Comparison of ENCODE assay signal across 17 cellular contexts in the genomic region with DNA sequence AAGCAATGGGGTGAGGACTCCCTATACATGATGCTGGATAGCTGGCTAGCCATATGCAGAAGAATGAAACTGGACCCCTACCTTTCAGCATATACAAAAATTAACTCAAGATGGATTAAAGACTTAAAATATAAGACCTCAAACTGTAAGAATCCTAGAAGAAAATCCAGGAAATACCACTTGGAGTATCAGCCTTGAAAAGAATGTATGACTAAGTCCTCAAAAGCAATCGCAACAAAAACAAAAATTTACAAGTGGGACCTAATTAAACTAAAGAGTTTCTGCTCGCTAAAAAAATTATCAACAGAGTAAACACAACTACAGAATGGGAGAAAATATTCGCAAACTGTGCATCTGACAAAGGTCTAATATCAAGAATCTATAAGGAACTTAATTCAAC.
DNase-seq lines count a peak whose midpoint lies in the region; ATAC-seq and TF ChIP-seq lines count a peak whose summit lies in the region.
"Had no signal": no experiment of that assay in that cellular context is flagged by ENCODE, and none has a peak within 500 bp of the region (broad histone marks: within the 10 kb centered on the region; RNA-seq: fewer than 3 reads in every experiment).

No MANE protein-coding gene starts in this region.

- no peak overlapping the region for H2BK120ac ChIP-seq in mesenchymal stem cell (ENCODE audit: low read depth, low read length)

- no peak overlapping the region for H4K8ac ChIP-seq in mesenchymal stem cell (ENCODE audit: low read length)

- no peak overlapping the region for H2AFZ ChIP-seq in mesenchymal stem cell (ENCODE audit: low read depth, low read length)

- no peak overlapping the region for H3K18ac ChIP-seq in mesenchymal stem cell (ENCODE audit: low read depth in 1 of 2, low read length in 2 of 2)

- H2BK12ac ChIP-seq in mesenchymal stem cell (ENCODE audit: low read length in 2 of 2), result no peak overlapping the region

- peaks cover 4% of the 10 kb centered on the region for H3K9me3 ChIP-seq in mesenchymal stem cell (ENCODE audit: control insufficient read depth, low read length)
- no peaks in the 10 kb centered on the region for H3K9me3 ChIP-seq in CD4-positive, alpha-beta T cell (ENCODE audit: control insufficient read depth, low read length)
- H3K9me3 ChIP-seq: Peyer's patch, SJSA1 had no signal

- no peak overlapping the region for H2BK5ac ChIP-seq in mesenchymal stem cell (ENCODE audit: low read depth, low read length, poor library complexity, severe bottlenecking)

- H3K27ac Mint-ChIP-seq in CD4-positive, alpha-beta T cell, result no peak overlapping the region

- no peak overlapping the region for H3K27ac ChIP-seq in mesenchymal stem cell (ENCODE audit: low read length, poor library complexity, severe bottlenecking)
- H3K27ac ChIP-seq in CD4-positive, alpha-beta T cell (ENCODE audit: low read depth, low read length), result no peak overlapping the region
- H3K27ac ChIP-seq: Peyer's patch, SJSA1 had no signal

- peaks cover 1% of the 10 kb centered on the region for H3K79me1 ChIP-seq in mesenchymal stem cell (replicated peaks; ENCODE audit: low read length, poor library complexity, severe bottlenecking)

- POLR2A ChIA-PET in CD4-positive, alpha-beta T cell (lab: Charles Lee), result no interaction called here

- H3K27me3 ChIP-seq in mesenchymal stem cell (ENCODE audit: control insufficient read depth in 1 of 2, insufficient read depth in 1 of 2, low read length in 2 of 2), result no peaks in the 10 kb centered on the region
- H3K27me3 ChIP-seq in CD4-positive, alpha-beta T cell (ENCODE audit: control insufficient read depth, insufficient read depth, low read length), result no peaks in the 10 kb centered on the region
- H3K27me3 ChIP-seq: Peyer's patch, SJSA1 had no signal

- no peaks in the 10 kb centered on the region for H3K4me1 ChIP-seq in mesenchymal stem cell (ENCODE audit: control insufficient read depth, insufficient read depth, low read depth, low read length)
- H3K4me1 ChIP-seq: Peyer's patch, SJSA1 had no signal

- CTCF ChIA-PET in CD4-positive, alpha-beta T cell (lab: Charles Lee), result no interaction called here

- no peak overlapping the region for H3K9ac ChIP-seq in mesenchymal stem cell (ENCODE audit: low read length)

- H3K4me1 Mint-ChIP-seq in CD4-positive, alpha-beta T cell (ENCODE audit: low read depth), result no peaks in the 10 kb centered on the region
- H3K4me1 Mint-ChIP-seq: CD14-positive monocyte had no signal

- peak; percentile 60 for DNase-seq in EH (ENCODE audit: low read depth)
- DNase-seq in M059J (ENCODE audit: low read depth), result peak; percentile 50
- DNase-seq in dermis blood vessel endothelial cell, result peak; percentile 3
- peak; percentile 12 for DNase-seq in mesenchymal stem cell
- no peak for DNase-seq in D341Med (ENCODE audit: low spot score)
- no peak for DNase-seq in left ventricle myocardium superior
- no peak for DNase-seq in CD4-positive, alpha-beta T cell
- DNase-seq: NCI-H1105 treated with DMSO at 0.1 percent for 48 hours; NCI-H1694 treated with DMSO at 0.1 percent for 48 hours; NCI-H2107; NCI-H510A; NCI-H748 treated with DMSO at 0.1 percent for 48 hours; NK-92 treated with Interleukin-12 subunit alpha and Interleukin-12 subunit beta, amount 100 ng/mL, for 24 hours; Peyer's patch had no signal

- no peak for TF ChIP-seq CTCF in CD4-positive, alpha-beta T cell (IDR thresholded peaks at IDR 0.05)

- no peak overlapping the region for H3K14ac ChIP-seq in mesenchymal stem cell (ENCODE audit: low read length in 2 of 2)

- intact Hi-C loops in left ventricle myocardium superior (cut with micrococcal nuclease), result no loop called here
- intact Hi-C loops in CD4-positive, alpha-beta T cell (cut with DNase I, micrococcal nuclease), result no loop called here

- no peak overlapping the region for H3K4me3 Mint-ChIP-seq in CD4-positive, alpha-beta T cell
- H3K4me3 Mint-ChIP-seq: CD14-positive monocyte had no signal

- no peak overlapping the region for H4K91ac ChIP-seq in mesenchymal stem cell (ENCODE audit: low read length)

- H3K4me2 ChIP-seq in mesenchymal stem cell (ENCODE audit: low read length, poor library complexity, severe bottlenecking), result no peak overlapping the region

- H3K9me3 Mint-ChIP-seq in CD4-positive, alpha-beta T cell, result no peaks in the 10 kb centered on the region
- H3K9me3 Mint-ChIP-seq: CD14-positive monocyte had no signal

- no peak overlapping the region for H3K23ac ChIP-seq in mesenchymal stem cell (ENCODE audit: low read length in 2 of 2)

- no peak overlapping the region for H2BK15ac ChIP-seq in mesenchymal stem cell (ENCODE audit: low read depth, poor library complexity, severe bottlenecking)

- no peak overlapping the region for H2AK5ac ChIP-seq in mesenchymal stem cell (ENCODE audit: low read length, severe bottlenecking)

- H3K4ac ChIP-seq in mesenchymal stem cell (ENCODE audit: low read depth in 1 of 2, low read length in 2 of 2), result no peak overlapping the region

- ATAC-seq in HG02973 (IDR thresholded peaks at IDR 0.05; ENCODE audit: unreplicated experiment), result no peak
- no peak for ATAC-seq in left ventricle myocardium superior
- ATAC-seq in CD4-positive, alpha-beta T cell (ENCODE audit: poor library complexity), result no peak

- peaks cover 19 to 96% of the 10 kb centered on the region in 2 experiments for H3K36me3 ChIP-seq in mesenchymal stem cell (ENCODE audit: control insufficient read depth in 1 of 2, insufficient read depth in 2 of 2, low read depth in 1 of 2, low read length in 2 of 2)

- no peak overlapping the region for H3K4me3 ChIP-seq in mesenchymal stem cell (ENCODE audit: insufficient read depth in 1 of 2, low read depth in 1 of 2, low read length in 2 of 2)
- H3K4me3 ChIP-seq: Peyer's patch, SJSA1 had no signal

- H3K36me3 Mint-ChIP-seq in CD4-positive, alpha-beta T cell (ENCODE audit: low read depth), result peaks cover 65% of the 10 kb centered on the region

- 45% methylated on average over 3 of the region's 3 CpGs for WGBS in mesenchymal stem cell

- no peaks in the 10 kb centered on the region for H3K27me3 Mint-ChIP-seq in CD4-positive, alpha-beta T cell

Comparison
In these comparisons a context has a peak if more than half of its experiments do, and no peak if none do; other contexts are left out.
1. DNase-seq: peak in EH (single experiment), M059J (single experiment), dermis blood vessel endothelial cell (single experiment) and mesenchymal stem cell (single experiment); none in D341Med (single experiment), left ventricle myocardium superior (single experiment) and CD4-positive, alpha-beta T cell (0 of 10).